Comparison of ENCODE assay signal across 9 cellular contexts in the genomic region with DNA sequence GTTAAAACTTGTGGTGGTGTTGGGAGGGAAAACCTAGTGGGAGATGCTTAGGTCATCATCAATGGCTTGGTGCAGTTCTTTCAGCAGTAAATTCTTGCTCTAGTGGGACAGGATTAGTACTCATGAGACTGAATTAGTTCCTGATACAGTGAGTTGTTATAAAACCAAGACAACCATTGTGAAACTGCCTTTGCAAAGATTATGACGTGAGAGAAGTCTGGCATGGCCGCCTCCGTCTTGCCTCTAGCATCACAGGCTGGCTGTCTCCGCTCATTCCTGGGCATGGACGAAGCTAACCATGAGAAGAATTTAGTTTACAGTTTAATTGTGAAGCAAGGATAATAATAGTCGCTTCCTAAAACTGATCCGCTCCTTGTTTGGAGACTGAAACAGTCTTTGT.
A peak's percentile ranks its signal among the peaks of the same experiment; 100 is the strongest.
DNase-seq lines count a peak whose midpoint lies in the region; ATAC-seq lines count a peak whose summit lies in the region.
"Had no signal": no experiment of that assay in that cellular context is flagged by ENCODE, and none has a peak within 500 bp of the region (broad histone marks: within the 10 kb centered on the region; RNA-seq: fewer than 3 reads in every experiment).

No MANE protein-coding gene starts in this region.

- no peaks in the 10 kb centered on the region for H3K9me3 ChIP-seq in Karpas-422 (ENCODE audit: low read length)

- H3K9me2 ChIP-seq in Karpas-422 (replicated peaks; ENCODE audit: insufficient read depth, low read length): no peaks in the 10 kb centered on the region

- H3K79me2 ChIP-seq in Karpas-422 (ENCODE audit: low read length): no peaks in the 10 kb centered on the region

- H3K27me3 ChIP-seq in Karpas-422 (ENCODE audit: low read length) (no peaks in the 10 kb centered on the region), layer of hippocampus (ENCODE audit: control insufficient read depth, insufficient read depth, low read length) (no peaks in the 10 kb centered on the region)

- no peaks in the 10 kb centered on the region for H4K20me1 ChIP-seq in Karpas-422 (ENCODE audit: insufficient read depth, low read depth, low read length)

- DNase-seq in Karpas-422: no peak
- DNase-seq in NCI-H1092 (lab: John Stamatoyannopoulos, UW): no peak
- DNase-seq in KG1 (lab: John Stamatoyannopoulos, UW): no peak
- DNase-seq in NCI-H2171 treated with DMSO at 0.1 percent for 48 hours (lab: John Stamatoyannopoulos, UW): no peak
- DNase-seq in NCI-H1436 treated with DMSO at 0.1 percent for 48 hours (lab: John Stamatoyannopoulos, UW): no peak

- peaks cover 7% of the 10 kb centered on the region for H3K4me1 ChIP-seq in Karpas-422 (ENCODE audit: low read length)

- peak overlapping the region; percentile 11 for H3K4me2 ChIP-seq in Karpas-422 (ENCODE audit: low read depth, low read length, poor library complexity, severe bottlenecking)

- no peak overlapping the region for H3K27ac ChIP-seq in Karpas-422 (ENCODE audit: low read length)
- peak overlapping the region; percentile 23 for H3K27ac ChIP-seq in layer of hippocampus (ENCODE audit: low read depth, low read length)
- H3K27ac ChIP-seq: SK-N-MC had no signal

- H3K4me3 ChIP-seq in Karpas-422 (ENCODE audit: low read length): no peak overlapping the region
- H3K4me3 ChIP-seq: SK-N-MC had no signal

- peak; percentile 51 for ATAC-seq in GM18499 (IDR thresholded peaks at IDR 0.05; ENCODE audit: insufficient read depth, unreplicated experiment)
- peak; percentile 49 for ATAC-seq in GM21786 (IDR thresholded peaks at IDR 0.05; ENCODE audit: unreplicated experiment)

- no peak overlapping the region for H2AFZ ChIP-seq in Karpas-422 (ENCODE audit: low read length)

- H3K9ac ChIP-seq in Karpas-422 (ENCODE audit: low read length): no peak overlapping the region

- H3K36me3 ChIP-seq in Karpas-422 (ENCODE audit: insufficient read depth, low read length): no peaks in the 10 kb centered on the region
